Comparison of ENCODE assay signal across 9 cellular contexts in genomic region chr1:162627662-162628296, GRCh38. TPM values are rescaled to one million over a fixed set of nuclear protein-coding genes. Genes with fewer than 3 reads are reported as not detected.
A peak's percentile ranks its signal among the peaks of the same experiment; 100 is the strongest.
DNase-seq lines count a peak whose midpoint lies in the region; ATAC-seq and TF ChIP-seq lines count a peak whose summit lies in the region.
"Had no signal": no experiment of that assay in that cellular context is flagged by ENCODE, and none has a peak within 500 bp of the region (broad histone marks: within the 10 kb centered on the region; RNA-seq: fewer than 3 reads in every experiment).

No MANE protein-coding gene starts in this region.

- H3K27ac Mint-ChIP-seq in activated CD4-positive, alpha-beta T cell treated with anti-CD3 and anti-CD28 coated beads, Interleukin-2, amount 10 ng/mL, durations not matched to agents 7 days and 5 days, result no peak overlapping the region
- H3K27ac Mint-ChIP-seq in endodermal cell, result no peak overlapping the region
- H3K27ac Mint-ChIP-seq in activated CD4-positive, alpha-beta memory T cell treated with anti-CD3 and anti-CD28 coated beads for 36 hours, result no peak overlapping the region
- H3K27ac Mint-ChIP-seq: dendritic cell treated with granulocyte-macrophage colony-stimulating factor and Interleukin-4, amounts not matched to agents 40 ng/mL and 50 ng/mL, for 4 days had no signal

- ATAC-seq in HG03280 (IDR thresholded peaks at IDR 0.05; ENCODE audit: unreplicated experiment), result no peak
- ATAC-seq in HG03571 (IDR thresholded peaks at IDR 0.05; ENCODE audit: unreplicated experiment), result no peak

- peak; percentile 24 for DNase-seq in activated CD4-positive, alpha-beta T cell treated with anti-CD3 and anti-CD28 coated beads, Interleukin-2, amount 10 ng/mL, durations not matched to agents 7 days and 5 days
- DNase-seq in activated CD4-positive, alpha-beta T cell treated with anti-CD3 and anti-CD28 coated beads for 1 hour, result no peak
- DNase-seq in NCI-H69 (lab: John Stamatoyannopoulos, UW), result peak; percentile 74
- no peak for DNase-seq in endodermal cell
- no peak for DNase-seq in activated CD4-positive, alpha-beta memory T cell treated with anti-CD3 and anti-CD28 coated beads for 36 hours

- H3K4me3 Mint-ChIP-seq in activated CD4-positive, alpha-beta T cell treated with anti-CD3 and anti-CD28 coated beads, Interleukin-2, amount 10 ng/mL, durations not matched to agents 7 days and 5 days, result no peak overlapping the region
- H3K4me3 Mint-ChIP-seq in endodermal cell, result no peak overlapping the region
- H3K4me3 Mint-ChIP-seq in activated CD4-positive, alpha-beta memory T cell treated with anti-CD3 and anti-CD28 coated beads for 36 hours, result no peak overlapping the region
- H3K4me3 Mint-ChIP-seq: dendritic cell treated with granulocyte-macrophage colony-stimulating factor and Interleukin-4, amounts not matched to agents 40 ng/mL and 50 ng/mL, for 4 days had no signal

- 58 to 73% methylated on average over 3 of the region's 3 CpGs for WGBS in endodermal cell (ENCODE audit: insufficient coverage in 1 of 2, insufficient read length in 1 of 2), 2 experiments

- POLR2A ChIA-PET in activated CD4-positive, alpha-beta T cell treated with anti-CD3 and anti-CD28 coated beads, Interleukin-2, amount 10 ng/mL, durations not matched to agents 7 days and 5 days (lab: Charles Lee), result no interaction called here
- POLR2A ChIA-PET in activated CD4-positive, alpha-beta memory T cell treated with anti-CD3 and anti-CD28 coated beads for 36 hours (lab: Charles Lee), result no interaction called here

- H3K27ac ChIP-seq in endodermal cell (ENCODE audit: low read depth, low read length), result no peak overlapping the region
- H3K27ac ChIP-seq in stomach smooth muscle (ENCODE audit: low read length), result peak overlapping the region; percentile 85

- no peaks in the 10 kb centered on the region for H3K36me3 Mint-ChIP-seq in activated CD4-positive, alpha-beta T cell treated with anti-CD3 and anti-CD28 coated beads, Interleukin-2, amount 10 ng/mL, durations not matched to agents 7 days and 5 days (ENCODE audit: low read depth)
- H3K36me3 Mint-ChIP-seq in endodermal cell (ENCODE audit: low read depth), result no peaks in the 10 kb centered on the region
- H3K36me3 Mint-ChIP-seq in activated CD4-positive, alpha-beta memory T cell treated with anti-CD3 and anti-CD28 coated beads for 36 hours, result no peaks in the 10 kb centered on the region

- CTCF ChIA-PET in activated CD4-positive, alpha-beta T cell treated with anti-CD3 and anti-CD28 coated beads, Interleukin-2, amount 10 ng/mL, durations not matched to agents 7 days and 5 days (lab: Charles Lee), result no interaction called here
- CTCF ChIA-PET in activated CD4-positive, alpha-beta memory T cell treated with anti-CD3 and anti-CD28 coated beads for 36 hours (lab: Charles Lee), result interaction anchor here (1.6 kb wide), 1 partner anchor 13 kb away, joined by 3 read pairs; no protein-coding TSS in a partner anchor

- intact Hi-C loops in activated CD4-positive, alpha-beta memory T cell treated with anti-CD3 and anti-CD28 coated beads for 36 hours (cut with micrococcal nuclease), result no loop called here

- H3K27me3 ChIP-seq in endodermal cell (ENCODE audit: control insufficient read depth, insufficient read depth, low read length, poor library complexity, severe bottlenecking), result no peaks in the 10 kb centered on the region
- no peaks in the 10 kb centered on the region for H3K27me3 ChIP-seq in stomach smooth muscle (ENCODE audit: control insufficient read depth in 1 of 2, insufficient read depth in 2 of 2, low read length in 2 of 2)

- H3K36me3 ChIP-seq in endodermal cell (ENCODE audit: control insufficient read depth, insufficient read depth, low read length) (no peaks in the 10 kb centered on the region), stomach smooth muscle (ENCODE audit: control insufficient read depth in 2 of 2, insufficient read depth in 2 of 2, low read length in 2 of 2) (no peaks in the 10 kb centered on the region)

- no peaks in the 10 kb centered on the region for H3K4me1 ChIP-seq in endodermal cell (ENCODE audit: control insufficient read depth, insufficient read depth, low read length)
- peaks cover 37% of the 10 kb centered on the region for H3K4me1 ChIP-seq in stomach smooth muscle (ENCODE audit: control insufficient read depth, insufficient read depth, low read length)

- H3K27me3 Mint-ChIP-seq in activated CD4-positive, alpha-beta T cell treated with anti-CD3 and anti-CD28 coated beads, Interleukin-2, amount 10 ng/mL, durations not matched to agents 7 days and 5 days, result peaks cover 2% of the 10 kb centered on the region
- H3K27me3 Mint-ChIP-seq in endodermal cell (ENCODE audit: insufficient read depth), result peaks cover 1% of the 10 kb centered on the region
- peaks cover 6% of the 10 kb centered on the region for H3K27me3 Mint-ChIP-seq in activated CD4-positive, alpha-beta memory T cell treated with anti-CD3 and anti-CD28 coated beads for 36 hours

- H3K9me3 Mint-ChIP-seq in activated CD4-positive, alpha-beta T cell treated with anti-CD3 and anti-CD28 coated beads, Interleukin-2, amount 10 ng/mL, durations not matched to agents 7 days and 5 days, result no peaks in the 10 kb centered on the region
- H3K9me3 Mint-ChIP-seq in endodermal cell, result no peaks in the 10 kb centered on the region
- no peaks in the 10 kb centered on the region for H3K9me3 Mint-ChIP-seq in activated CD4-positive, alpha-beta memory T cell treated with anti-CD3 and anti-CD28 coated beads for 36 hours
- H3K9me3 Mint-ChIP-seq: dendritic cell treated with granulocyte-macrophage colony-stimulating factor and Interleukin-4, amounts not matched to agents 40 ng/mL and 50 ng/mL, for 4 days had no signal

- peak; percentile 78 for TF ChIP-seq CTCF in endodermal cell (conservative IDR thresholded peaks at IDR 0.05)

- H3K9me3 ChIP-seq in endodermal cell (ENCODE audit: control insufficient read depth, low read length), result no peaks in the 10 kb centered on the region
- no peaks in the 10 kb centered on the region for H3K9me3 ChIP-seq in stomach smooth muscle (ENCODE audit: control insufficient read depth in 2 of 2, low read length in 2 of 2)

- no peak overlapping the region for H3K9ac ChIP-seq in endodermal cell (ENCODE audit: extremely low read depth, low read length, poor library complexity, severe bottlenecking)
- H3K9ac ChIP-seq in stomach smooth muscle (ENCODE audit: low read length in 2 of 2), result peak overlapping the region in 1 of 2 donors; percentile 72

- peaks cover 3% of the 10 kb centered on the region for H3K4me1 Mint-ChIP-seq in activated CD4-positive, alpha-beta T cell treated with anti-CD3 and anti-CD28 coated beads, Interleukin-2, amount 10 ng/mL, durations not matched to agents 7 days and 5 days
- H3K4me1 Mint-ChIP-seq in endodermal cell, result peaks cover 6% of the 10 kb centered on the region
- peaks cover 6% of the 10 kb centered on the region for H3K4me1 Mint-ChIP-seq in activated CD4-positive, alpha-beta memory T cell treated with anti-CD3 and anti-CD28 coated beads for 36 hours (ENCODE audit: low read depth)

- no peak overlapping the region for H3K4me3 ChIP-seq in endodermal cell (ENCODE audit: low read length)
- H3K4me3 ChIP-seq in stomach smooth muscle (ENCODE audit: low read length in 2 of 2), result no peak overlapping the region

RNA-seq across cellular contexts. Expression of gene DDR2, which starts 4.5 kb away (rescaled TPM):
- total RNA-seq in activated CD4-positive, alpha-beta T cell treated with anti-CD3 and anti-CD28 coated beads, Interleukin-2, amount 10 ng/mL, durations not matched to agents 7 days and 5 days, result under 1 TPM; 0.02 to 0.35 TPM
- total RNA-seq in endodermal cell, result under 1 TPM; 0.26 to 0.55 TPM
- 3.9 TPM for polyA plus RNA-seq in endodermal cell (2013, experiment 1 of 2)
- 4.1 TPM for polyA plus RNA-seq in endodermal cell (2013, experiment 2 of 2)
- total RNA-seq in activated CD4-positive, alpha-beta memory T cell treated with anti-CD3 and anti-CD28 coated beads for 36 hours, result under 1 TPM; 0.19 to 0.36 TPM

Comparison
In these comparisons a context has a peak if more than half of its experiments do, and no peak if none do; other contexts are left out.
1. DNase-seq: peak in activated CD4-positive, alpha-beta T cell treated with anti-CD3 and anti-CD28 coated beads, Interleukin-2, amount 10 ng/mL, durations not matched to agents 7 days and 5 days (single experiment) and NCI-H69 (single experiment); none in activated CD4-positive, alpha-beta T cell treated with anti-CD3 and anti-CD28 coated beads for 1 hour (single experiment), endodermal cell (single experiment) and activated CD4-positive, alpha-beta memory T cell treated with anti-CD3 and anti-CD28 coated beads for 36 hours (single experiment).